Comparison of ENCODE assay signal across 27 cellular contexts in the genomic region with DNA sequence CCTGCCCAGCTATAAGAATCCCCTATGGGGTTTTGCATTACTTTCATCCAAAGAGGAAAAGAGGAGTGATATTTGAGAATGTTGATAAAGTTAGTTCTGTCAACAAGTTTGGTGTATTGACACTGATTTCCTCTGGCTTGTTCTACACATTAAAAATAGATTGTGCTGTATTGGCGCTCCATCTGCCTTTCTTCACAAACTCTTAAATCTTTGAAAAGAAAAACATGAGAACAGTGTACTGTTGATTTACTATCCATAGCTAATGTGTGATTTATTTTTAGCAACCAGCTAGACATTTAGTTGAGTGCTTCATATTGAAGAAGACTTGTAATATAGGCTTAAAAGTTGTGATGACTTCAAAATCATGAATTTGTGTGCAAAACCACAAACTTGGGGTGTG.
"Had no signal": no experiment of that assay in that cellular context is flagged by ENCODE, and none has a peak within 500 bp of the region (broad histone marks: within the 10 kb centered on the region; RNA-seq: fewer than 3 reads in every experiment).

No MANE protein-coding gene starts in this region.

- H3K27ac ChIP-seq: ascending aorta, body of pancreas, SJSA1 had no signal

- FAIRE-seq: colon, RCC 7860, TTC549 had no signal

- H3K36me3 ChIP-seq: ascending aorta, SJSA1 had no signal

- H3K9me3 ChIP-seq: ascending aorta, body of pancreas had no signal

- H3K4me1 ChIP-seq: ascending aorta had no signal

- H3K4me3 ChIP-seq: ascending aorta, body of pancreas, SJSA1 had no signal

- H3K27me3 ChIP-seq: ascending aorta, body of pancreas, SJSA1 had no signal

- ATAC-seq: activated naive CD4-positive, alpha-beta T cell treated with anti-CD3 and anti-CD28 coated beads, Interleukin-2, amount 50 U/mL, for 72 hours; activated naive CD8-positive, alpha-beta T cell treated with anti-CD3 and anti-CD28 coated beads, Interleukin-2, amount 50 U/mL, for 24 hours; activated T-cell treated with anti-CD3 and anti-CD28 coated beads, Interleukin-2, amount 50 U/mL, for 4 hours; body of pancreas; T-cell had no signal

- DNase-seq: activated CD4-positive, alpha-beta memory T cell treated with anti-CD3 and anti-CD28 coated beads for 36 hours; activated CD4-positive, alpha-beta T cell treated with anti-CD3 and anti-CD28 coated beads, Interleukin-2, amount 10 ng/mL, durations not matched to agents 7 days and 5 days; activated CD4-positive, CD25-positive, alpha-beta regulatory T cell; activated CD8-positive, alpha-beta memory T cell treated with anti-CD3 and anti-CD28 coated beads for 24 hours; activated effector memory CD4-positive, alpha-beta T cell treated with anti-CD3 and anti-CD28 coated beads, Interleukin-2, amount 50 U/mL, for 16 hours; activated naive CD4-positive, alpha-beta T cell treated with Interleukin-2 at 50 U/mL for 16 hours; activated naive CD8-positive, alpha-beta T cell treated with anti-CD3 and anti-CD28 coated beads, Interleukin-2, amount 50 U/mL, for 24 hours; activated T-cell treated with anti-CD3 and anti-CD28 coated beads, Interleukin-2, amount 50 U/mL, for 4 hours; amniotic stem cell; body of pancreas; cerebellar nuclear complex; NCI-H1092; NCI-H1417; NCI-H2029 treated with DMSO at 0.1 percent for 48 hours; NCI-H510A treated with DMSO at 0.1 percent for 48 hours; NCI-H69; NK-92 treated with Interleukin-12 subunit alpha and Interleukin-12 subunit beta, amount 100 ng/mL, for 24 hours; SHP77; T-cell; T-helper 2 cell; T1000 had no signal
